ENCODE assay signal across 15 cellular contexts in genomic region chr5:65192326-65192725, GRCh38.
"Had no signal": no experiment of that assay in that cellular context is flagged by ENCODE, and none has a peak within 500 bp of the region (broad histone marks: within the 10 kb centered on the region; RNA-seq: fewer than 3 reads in every experiment).

No MANE protein-coding gene starts in this region.

- H3K9me3 ChIP-seq: colonic mucosa, pancreas, thyroid gland had no signal

- H3K4me3 Mint-ChIP-seq: stimulated activated naive B cell treated with anti-CD40 and anti-IgM and Interleukin-4, amounts not matched to agents 10 μg/mL and 1 μg/mL and 100 μg/mL, for 72 hours had no signal

- H3K27me3 Mint-ChIP-seq: stimulated activated naive B cell treated with anti-CD40 and anti-IgM and Interleukin-4, amounts not matched to agents 10 μg/mL and 1 μg/mL and 100 μg/mL, for 72 hours had no signal

- H3K27ac ChIP-seq: colonic mucosa, pancreas, thyroid gland had no signal

- H3K4me3 ChIP-seq: colonic mucosa, pancreas, thyroid gland had no signal

- H3K4me1 Mint-ChIP-seq: stimulated activated naive B cell treated with anti-CD40 and anti-IgM and Interleukin-4, amounts not matched to agents 10 μg/mL and 1 μg/mL and 100 μg/mL, for 72 hours had no signal

- ATAC-seq: activated CD4-positive, CD25-positive, alpha-beta regulatory T cell treated with anti-CD3 and anti-CD28 coated beads, Interleukin-2, amount 50 U/mL, for 24 hours; esophagus mucosa; pancreas; sciatic nerve; stimulated activated naive B cell treated with anti-CD40 and anti-IgM and Interleukin-4, amounts not matched to agents 10 μg/mL and 1 μg/mL and 100 μg/mL, for 72 hours had no signal

- H3K27ac Mint-ChIP-seq: stimulated activated naive B cell treated with anti-CD40 and anti-IgM and Interleukin-4, amounts not matched to agents 10 μg/mL and 1 μg/mL and 100 μg/mL, for 72 hours had no signal

- H3K4me1 ChIP-seq: colonic mucosa, pancreas, thyroid gland had no signal

- H3K36me3 ChIP-seq: colonic mucosa, pancreas, thyroid gland had no signal

- H3K27me3 ChIP-seq: colonic mucosa, pancreas, thyroid gland had no signal

- DNase-seq: activated naive CD4-positive, alpha-beta T cell; activated T-cell treated with anti-CD3 and anti-CD28 coated beads for 4 hours; caudate nucleus; colonic mucosa; foreskin fibroblast; head of caudate nucleus; pancreas; stimulated activated CD4-positive, alpha-beta T cell treated with anti-CD3 and anti-CD28 coated beads, Interleukin-2, amount 100 ng/mL, for 48 hours; stimulated activated naive B cell treated with anti-CD40 and anti-IgM and Interleukin-4, amounts not matched to agents 10 μg/mL and 1 μg/mL and 100 μg/mL, for 72 hours; T-helper 1 cell; T1000; thyroid gland had no signal

- H3K9me3 Mint-ChIP-seq: stimulated activated naive B cell treated with anti-CD40 and anti-IgM and Interleukin-4, amounts not matched to agents 10 μg/mL and 1 μg/mL and 100 μg/mL, for 72 hours had no signal
